Comparison of ENCODE assay signal across 8 cellular contexts in the genomic region with DNA sequence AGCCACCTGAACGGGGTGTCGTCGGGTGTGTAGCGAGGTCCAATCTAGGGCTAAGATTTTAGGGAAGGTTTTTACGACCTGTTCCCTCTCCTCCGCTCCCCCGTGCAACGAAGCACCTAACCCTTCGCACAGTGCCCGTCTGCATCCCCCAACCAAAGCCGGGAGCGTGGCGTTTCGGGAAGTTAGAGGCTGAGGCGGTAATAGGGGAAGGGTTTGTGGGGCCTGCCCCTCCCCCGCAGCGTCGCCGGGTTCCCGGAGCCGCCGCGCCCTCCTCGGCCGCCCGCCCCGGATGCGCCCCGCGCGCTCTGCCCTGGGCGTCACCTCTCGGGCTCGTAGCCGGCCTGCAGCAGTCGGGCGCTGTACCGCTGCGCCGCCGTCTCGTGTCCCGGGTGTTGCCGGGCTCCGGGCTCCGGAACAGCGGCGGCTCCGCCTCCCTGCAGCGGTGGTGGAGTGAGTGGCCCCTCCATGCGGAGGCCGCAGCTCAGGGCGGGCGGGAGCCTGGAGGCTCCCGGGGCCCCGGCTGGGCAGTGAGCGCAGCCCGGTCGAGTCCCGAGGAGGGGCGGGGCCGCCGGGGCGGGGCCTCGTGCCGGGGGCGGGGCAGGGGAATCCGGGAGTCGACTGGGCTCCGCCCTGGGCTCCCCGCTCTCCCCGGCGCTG. TPM values are rescaled to one million over a fixed set of nuclear protein-coding genes. Genes with fewer than 3 reads are reported as not detected.
DNase-seq lines count a peak whose midpoint lies in the region; ATAC-seq and TF ChIP-seq lines count a peak whose summit lies in the region.

A gene (minus strand): TSS at position 548 of the 657 bp plus-strand sequence. CDS start 81 bp downstream, at position 467.

- CTCF ChIA-PET in WTC11 (lab: Charles Lee): interaction anchor here (0.8 to 4.4 kb wide), 9 partner anchors 9 to 62 kb away, joined by 3 to 47 read pairs (median 4); no protein-coding TSS in a partner anchor

- H3K4me3 ChIP-seq in kidney epithelial cell (ENCODE audit: low read depth, low read length): peak within 1 kb of the TSS; percentile 70

- TF ChIP-seq CTCF in WTC11 (IDR thresholded peaks at IDR 0.05) (no peak), kidney epithelial cell (IDR thresholded peaks at IDR 0.05; ENCODE audit: insufficient read depth, low read length, poor library complexity, severe bottlenecking) (no peak)

- H3K27me3 ChIP-seq in kidney epithelial cell (ENCODE audit: control insufficient read depth, insufficient read depth, low read length): no peaks in the 10 kb centered on the region

- no peaks in the 10 kb centered on the region for H3K36me3 ChIP-seq in kidney epithelial cell (ENCODE audit: control insufficient read depth, insufficient read depth, low read length)

- ATAC-seq in HG02623 (IDR thresholded peaks at IDR 0.05; ENCODE audit: unreplicated experiment) (peak; percentile 76), WTC11 (peak; percentile 82)

- H3K4me3 Mint-ChIP-seq in WTC11: peak within 1 kb of the TSS; percentile 91

- DNase-seq in NCI-H2081 (lab: John Stamatoyannopoulos, UW) (peak; percentile 51 to 61), NCI-H2081 treated with DMSO at 0.1 percent for 48 hours (lab: John Stamatoyannopoulos, UW) (no peak), NCI-H128 (lab: John Stamatoyannopoulos, UW; ENCODE audit: unreplicated experiment) (peak; percentile 66), WTC11 (ENCODE audit: low spot score) (peak; percentile 92), kidney epithelial cell (ENCODE audit: low read depth) (no peak)
- DNase-seq in central memory CD4-positive, alpha-beta T cell: peak; percentile 82
- DNase-seq in stimulated activated CD4-positive, alpha-beta T cell treated with anti-CD3 and anti-CD28 coated beads, Interleukin-15, amount 100 ng/mL, for 24 hours: peak; percentile 94

- H3K27me3 Mint-ChIP-seq in WTC11 (ENCODE audit: low read depth): peaks cover 86% of the 10 kb centered on the region

- POLR2A ChIA-PET in WTC11 (lab: Charles Lee): no interaction called here

- no peaks in the 10 kb centered on the region for H3K36me3 Mint-ChIP-seq in WTC11

- no peak within 1 kb of the TSS; the same call in 1 of the 2 replicates for H3K27ac Mint-ChIP-seq in WTC11

- peaks cover 8% of the 10 kb centered on the region for H3K9me3 Mint-ChIP-seq in WTC11

- H3K4me1 Mint-ChIP-seq in WTC11: peaks cover 31% of the 10 kb centered on the region

TF ChIP-seq in WTC11, 78 proteins besides CTCF, POLR2A, EP300 and RAD21:
- 0 out of 2 replicates have a peak, but pooled peaks have one; percentile 22 for TF ChIP-seq FOXK1 (CRISPR knock-in tag; IDR thresholded peaks at IDR 0.05)
- TF ChIP-seq ETV6 (CRISPR knock-in tag; IDR thresholded peaks at IDR 0.05): peak; percentile 71; the same call in 1 of the 2 replicates
- no peak for TF ChIP-seq FOXP1 (CRISPR knock-in tag; IDR thresholded peaks at IDR 0.05; ENCODE audit: borderline replicate concordance)
- TF ChIP-seq, protein P1, sequence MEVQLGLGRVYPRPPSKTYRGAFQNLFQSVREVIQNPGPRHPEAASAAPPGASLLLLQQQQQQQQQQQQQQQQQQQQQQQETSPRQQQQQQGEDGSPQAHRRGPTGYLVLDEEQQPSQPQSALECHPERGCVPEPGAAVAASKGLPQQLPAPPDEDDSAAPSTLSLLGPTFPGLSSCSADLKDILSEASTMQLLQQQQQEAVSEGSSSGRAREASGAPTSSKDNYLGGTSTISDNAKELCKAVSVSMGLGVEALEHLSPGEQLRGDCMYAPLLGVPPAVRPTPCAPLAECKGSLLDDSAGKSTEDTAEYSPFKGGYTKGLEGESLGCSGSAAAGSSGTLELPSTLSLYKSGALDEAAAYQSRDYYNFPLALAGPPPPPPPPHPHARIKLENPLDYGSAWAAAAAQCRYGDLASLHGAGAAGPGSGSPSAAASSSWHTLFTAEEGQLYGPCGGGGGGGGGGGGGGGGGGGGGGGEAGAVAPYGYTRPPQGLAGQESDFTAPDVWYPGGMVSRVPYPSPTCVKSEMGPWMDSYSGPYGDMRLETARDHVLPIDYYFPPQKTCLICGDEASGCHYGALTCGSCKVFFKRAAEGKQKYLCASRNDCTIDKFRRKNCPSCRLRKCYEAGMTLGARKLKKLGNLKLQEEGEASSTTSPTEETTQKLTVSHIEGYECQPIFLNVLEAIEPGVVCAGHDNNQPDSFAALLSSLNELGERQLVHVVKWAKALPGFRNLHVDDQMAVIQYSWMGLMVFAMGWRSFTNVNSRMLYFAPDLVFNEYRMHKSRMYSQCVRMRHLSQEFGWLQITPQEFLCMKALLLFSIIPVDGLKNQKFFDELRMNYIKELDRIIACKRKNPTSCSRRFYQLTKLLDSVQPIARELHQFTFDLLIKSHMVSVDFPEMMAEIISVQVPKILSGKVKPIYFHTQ (CRISPR knock-in tag; IDR thresholded peaks at IDR 0.05): no peak
- peak; percentile 69; the same call in 1 of the 2 replicates for TF ChIP-seq KAT7 (CRISPR knock-in tag; IDR thresholded peaks at IDR 0.05; ENCODE audit: borderline replicate concordance)
- TF ChIP-seq SP1 (CRISPR knock-in tag; conservative IDR thresholded peaks at IDR 0.05): peak; percentile 57; the same call in 1 of the 2 replicates
- TF ChIP-seq ESRRA (CRISPR knock-in tag; IDR thresholded peaks at IDR 0.05; ENCODE audit: borderline replicate concordance): 0 out of 2 replicates have a peak, but pooled peaks have one; percentile 24
- TF ChIP-seq, protein P2, sequence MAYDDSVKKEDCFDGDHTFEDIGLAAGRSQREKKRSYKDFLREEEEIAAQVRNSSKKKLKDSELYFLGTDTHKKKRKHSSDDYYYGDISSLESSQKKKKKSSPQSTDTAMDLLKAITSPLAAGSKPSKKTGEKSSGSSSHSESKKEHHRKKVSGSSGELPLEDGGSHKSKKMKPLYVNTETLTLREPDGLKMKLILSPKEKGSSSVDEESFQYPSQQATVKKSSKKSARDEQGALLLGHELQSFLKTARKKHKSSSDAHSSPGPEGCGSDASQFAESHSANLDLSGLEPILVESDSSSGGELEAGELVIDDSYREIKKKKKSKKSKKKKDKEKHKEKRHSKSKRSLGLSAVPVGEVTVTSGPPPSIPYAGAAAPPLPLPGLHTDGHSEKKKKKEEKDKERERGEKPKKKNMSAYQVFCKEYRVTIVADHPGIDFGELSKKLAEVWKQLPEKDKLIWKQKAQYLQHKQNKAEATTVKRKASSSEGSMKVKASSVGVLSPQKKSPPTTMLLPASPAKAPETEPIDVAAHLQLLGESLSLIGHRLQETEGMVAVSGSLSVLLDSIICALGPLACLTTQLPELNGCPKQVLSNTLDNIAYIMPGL (CRISPR knock-in tag; IDR thresholded peaks at IDR 0.05): peak; percentile 47; the same call in 1 of the 2 replicates
- TF ChIP-seq ZNF219 (CRISPR knock-in tag; IDR thresholded peaks at IDR 0.05; ENCODE audit: borderline replicate concordance): peak; percentile 47; the same call in 1 of the 2 replicates
- peak; percentile 73; the same call in 1 of the 2 replicates for TF ChIP-seq JUN (CRISPR knock-in tag; IDR thresholded peaks at IDR 0.05)
- TF ChIP-seq, protein P3, sequence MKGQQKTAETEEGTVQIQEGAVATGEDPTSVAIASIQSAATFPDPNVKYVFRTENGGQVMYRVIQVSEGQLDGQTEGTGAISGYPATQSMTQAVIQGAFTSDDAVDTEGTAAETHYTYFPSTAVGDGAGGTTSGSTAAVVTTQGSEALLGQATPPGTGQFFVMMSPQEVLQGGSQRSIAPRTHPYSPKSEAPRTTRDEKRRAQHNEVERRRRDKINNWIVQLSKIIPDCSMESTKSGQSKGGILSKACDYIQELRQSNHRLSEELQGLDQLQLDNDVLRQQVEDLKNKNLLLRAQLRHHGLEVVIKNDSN (CRISPR knock-in tag; IDR thresholded peaks at IDR 0.05): 0 out of 2 replicates have a peak, but pooled peaks have one; percentile 11
- TF ChIP-seq, protein P4, sequence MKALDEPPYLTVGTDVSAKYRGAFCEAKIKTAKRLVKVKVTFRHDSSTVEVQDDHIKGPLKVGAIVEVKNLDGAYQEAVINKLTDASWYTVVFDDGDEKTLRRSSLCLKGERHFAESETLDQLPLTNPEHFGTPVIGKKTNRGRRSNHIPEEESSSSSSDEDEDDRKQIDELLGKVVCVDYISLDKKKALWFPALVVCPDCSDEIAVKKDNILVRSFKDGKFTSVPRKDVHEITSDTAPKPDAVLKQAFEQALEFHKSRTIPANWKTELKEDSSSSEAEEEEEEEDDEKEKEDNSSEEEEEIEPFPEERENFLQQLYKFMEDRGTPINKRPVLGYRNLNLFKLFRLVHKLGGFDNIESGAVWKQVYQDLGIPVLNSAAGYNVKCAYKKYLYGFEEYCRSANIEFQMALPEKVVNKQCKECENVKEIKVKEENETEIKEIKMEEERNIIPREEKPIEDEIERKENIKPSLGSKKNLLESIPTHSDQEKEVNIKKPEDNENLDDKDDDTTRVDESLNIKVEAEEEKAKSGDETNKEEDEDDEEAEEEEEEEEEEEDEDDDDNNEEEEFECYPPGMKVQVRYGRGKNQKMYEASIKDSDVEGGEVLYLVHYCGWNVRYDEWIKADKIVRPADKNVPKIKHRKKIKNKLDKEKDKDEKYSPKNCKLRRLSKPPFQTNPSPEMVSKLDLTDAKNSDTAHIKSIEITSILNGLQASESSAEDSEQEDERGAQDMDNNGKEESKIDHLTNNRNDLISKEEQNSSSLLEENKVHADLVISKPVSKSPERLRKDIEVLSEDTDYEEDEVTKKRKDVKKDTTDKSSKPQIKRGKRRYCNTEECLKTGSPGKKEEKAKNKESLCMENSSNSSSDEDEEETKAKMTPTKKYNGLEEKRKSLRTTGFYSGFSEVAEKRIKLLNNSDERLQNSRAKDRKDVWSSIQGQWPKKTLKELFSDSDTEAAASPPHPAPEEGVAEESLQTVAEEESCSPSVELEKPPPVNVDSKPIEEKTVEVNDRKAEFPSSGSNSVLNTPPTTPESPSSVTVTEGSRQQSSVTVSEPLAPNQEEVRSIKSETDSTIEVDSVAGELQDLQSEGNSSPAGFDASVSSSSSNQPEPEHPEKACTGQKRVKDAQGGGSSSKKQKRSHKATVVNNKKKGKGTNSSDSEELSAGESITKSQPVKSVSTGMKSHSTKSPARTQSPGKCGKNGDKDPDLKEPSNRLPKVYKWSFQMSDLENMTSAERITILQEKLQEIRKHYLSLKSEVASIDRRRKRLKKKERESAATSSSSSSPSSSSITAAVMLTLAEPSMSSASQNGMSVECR (CRISPR knock-in tag; IDR thresholded peaks at IDR 0.05; ENCODE audit: borderline replicate concordance): peak; percentile 49; the same call in 1 of the 2 replicates
- no peak for TF ChIP-seq CREB1 (CRISPR knock-in tag; IDR thresholded peaks at IDR 0.05)
TF ChIP-seq in WTC11: peak in this region for 10.

RNA-seq across cellular contexts. Expression of the gene that starts here (rescaled TPM):
- 42.8 to 54.2 TPM (median 44.1 TPM) in 3 replicates for total RNA-seq in WTC11 (2021)
- total RNA-seq in kidney epithelial cell: 44.0 and 47.6 TPM in 2 replicates

Comparison
In these comparisons a context has a peak if more than half of its experiments do, and no peak if none do; other contexts are left out.
1. DNase-seq: peak in NCI-H2081 (2 of 2), NCI-H128 (single experiment), WTC11 (single experiment), central memory CD4-positive, alpha-beta T cell (single experiment) and stimulated activated CD4-positive, alpha-beta T cell treated with anti-CD3 and anti-CD28 coated beads, Interleukin-15, amount 100 ng/mL, for 24 hours (single experiment); none in NCI-H2081 treated with DMSO at 0.1 percent for 48 hours (single experiment) and kidney epithelial cell (single experiment).